In genomic region chr6:85354761-85355618, GRCh38 we compare ENCODE assay signal across 8 cellular contexts.
A peak's percentile ranks its signal among the peaks of the same experiment; 100 is the strongest.
DNase-seq lines count a peak whose midpoint lies in the region; ATAC-seq and TF ChIP-seq lines count a peak whose summit lies in the region.

No MANE protein-coding gene starts in this region.

- DNase-seq in AG08396 (ENCODE audit: low spot score) = peak; percentile 70
- DNase-seq in NCI-H460 (ENCODE audit: extremely low read depth, low read depth) = peak; percentile 52
- peak; percentile 3 to 49 for DNase-seq in activated CD4-positive, alpha-beta T cell treated with anti-CD3 and anti-CD28 coated beads, Interleukin-2, amount 50 U/mL, for 24 hours (ENCODE audit: low read depth in 1 of 2, low spot score in 1 of 2)
- peak; percentile 28 to 79 (median 63) for DNase-seq in dorsolateral prefrontal cortex
- peak; percentile 46 to 48 for DNase-seq in memory B cell (ENCODE audit: low spot score in 2 of 2)
- peak; percentile 36 to 45 for DNase-seq in stimulated activated CD8-positive, alpha-beta memory T cell treated with anti-CD3 and anti-CD28 coated beads, Interleukin-2, amount 100 ng/mL, for 48 hours (ENCODE audit: low read depth in 2 of 2)

- no peaks in the 10 kb centered on the region for H3K4me1 Mint-ChIP-seq in memory B cell

- peak; percentile 60 to 99 (median 94) for TF ChIP-seq CTCF in dorsolateral prefrontal cortex (IDR thresholded peaks at IDR 0.05 in 54 of 56, conservative IDR thresholded peaks at IDR 0.05 in 2 of 56; ENCODE audit: low read depth in 1 of 56, partially characterized antibody in 56 of 56)

- no peaks in the 10 kb centered on the region for H3K27me3 Mint-ChIP-seq in memory B cell

- peaks cover 1% of the 10 kb centered on the region for H3K9me3 Mint-ChIP-seq in memory B cell

- H3K4me3 Mint-ChIP-seq in memory B cell = no peak overlapping the region

- ATAC-seq in GM18861 (IDR thresholded peaks at IDR 0.05; ENCODE audit: unreplicated experiment) (peak; percentile 50), HG03108 (IDR thresholded peaks at IDR 0.05; ENCODE audit: unreplicated experiment) (peak; percentile 53), memory B cell (ENCODE audit: low read depth) (peak; percentile 70)

- H3K36me3 Mint-ChIP-seq in memory B cell = no peaks in the 10 kb centered on the region

- H3K4me3 ChIP-seq in dorsolateral prefrontal cortex = no peak overlapping the region

- intact Hi-C loops in dorsolateral prefrontal cortex (cut with DNase I) = loop anchor here (2.0 to 5.0 kb wide), 3 partner anchors 128 to 322 kb away; no protein-coding TSS in a partner anchor

- peaks cover 0 to 7% (median 0%) of the 10 kb centered on the region in 45 donors for H3K27me3 ChIP-seq in dorsolateral prefrontal cortex

- H3K27ac Mint-ChIP-seq in memory B cell = no peak overlapping the region

- no peak overlapping the region for H3K27ac ChIP-seq in dorsolateral prefrontal cortex
